30 cellular contexts compared by ENCODE assay signal in the genomic region with DNA sequence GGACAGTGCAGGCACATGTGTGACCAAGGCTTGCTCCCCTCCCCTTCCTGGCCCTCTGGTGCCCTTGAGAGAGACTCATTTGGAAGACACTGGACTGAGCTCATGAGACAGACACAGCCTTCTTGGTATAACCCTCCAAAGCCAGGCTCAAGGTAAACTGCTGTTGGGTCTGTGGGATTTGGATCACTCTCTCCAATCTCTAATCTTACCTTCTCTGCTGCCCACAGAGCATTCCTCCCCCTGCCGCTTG.
"Had no signal": no experiment of that assay in that cellular context is flagged by ENCODE, and none has a peak within 500 bp of the region (broad histone marks: within the 10 kb centered on the region; RNA-seq: fewer than 3 reads in every experiment).

No MANE protein-coding gene starts in this region.

- H3K27me3 ChIP-seq: neutrophil, ovary, right lobe of liver, sigmoid colon, stomach, thyroid gland, tibial nerve, upper lobe of right lung, uterus had no signal

- H3K9me3 ChIP-seq: neutrophil, ovary, psoas muscle, right lobe of liver, sigmoid colon, stomach, thoracic aorta, thyroid gland, tibial nerve, upper lobe of right lung, uterus had no signal

- H3K4me3 Mint-ChIP-seq: naive thymus-derived CD8-positive, alpha-beta T cell; natural killer cell treated with Interleukin-12 subunit alpha and Interleukin-12 subunit beta and Interleukin-15 and Interleukin-18, amount 100 ng/mL, for 72 hours; nephron progenitor cell; neural crest cell; stimulated activated effector memory CD8-positive, alpha-beta T cell treated with anti-CD3 and anti-CD28 coated beads, Interleukin-12 subunit alpha, Interleukin-12 subunit beta, amount 100 ng/mL, for 72 hours; stimulated activated naive B cell treated with anti-CD40 and anti-IgM and Interleukin-4, amounts not matched to agents 10 μg/mL and 1 μg/mL and 100 μg/mL, for 72 hours; stimulated activated naive CD8-positive, alpha-beta T cell treated with anti-CD3 and anti-CD28 coated beads, Interleukin-15, Interleukin-2, amounts not matched to agents 100 ng/mL and 50 ng/mL, for 24 hours had no signal

- DNase-seq: naive thymus-derived CD8-positive, alpha-beta T cell; nephron progenitor cell; nucleus accumbens; ovary; posterior cingulate gyrus; psoas muscle; right cardiac atrium; right lobe of liver; sigmoid colon; small intestine; stimulated activated CD4-positive, alpha-beta T cell treated with anti-CD3 and anti-CD28 coated beads, Interleukin-15, amount 100 ng/mL, for 24 hours; stimulated activated CD4-positive, alpha-beta T cell treated with anti-CD3 and anti-CD28 coated beads, Interleukin-2, amount 100 ng/mL, for 24 hours; stimulated activated CD4-positive, alpha-beta T cell treated with anti-CD3 and anti-CD28 coated beads, Interleukin-2, amount 100 ng/mL, for 48 hours; stimulated activated CD4-positive, alpha-beta T cell treated with anti-CD3 and anti-CD28 coated beads, Interleukin-4, amount 100 ng/mL, for 24 hours; stimulated activated naive B cell treated with anti-CD40 and anti-IgM and Interleukin-4, amounts not matched to agents 10 μg/mL and 1 μg/mL and 100 μg/mL, for 72 hours; stimulated activated naive CD4-positive, alpha-beta T cell treated with Interleukin-2 at 50 U/mL for 16 hours; stomach; thyroid gland; trophoblast cell; upper lobe of right lung; uterus had no signal

- H3K4me1 Mint-ChIP-seq: neural crest cell had no signal

- H3K36me3 ChIP-seq: neutrophil, ovary, right lobe of liver, sigmoid colon, stomach, thoracic aorta, thyroid gland, tibial nerve, upper lobe of right lung, uterus had no signal

- H3K4me3 ChIP-seq: ovary, psoas muscle, right lobe of liver, sigmoid colon, stomach, thoracic aorta, thyroid gland, tibial nerve, upper lobe of right lung, uterus had no signal

- H3K9me3 Mint-ChIP-seq: naive thymus-derived CD8-positive, alpha-beta T cell; natural killer cell treated with Interleukin-12 subunit alpha and Interleukin-12 subunit beta and Interleukin-15 and Interleukin-18, amount 100 ng/mL, for 72 hours; neural crest cell; stimulated activated effector memory CD8-positive, alpha-beta T cell treated with anti-CD3 and anti-CD28 coated beads, Interleukin-12 subunit alpha, Interleukin-12 subunit beta, amount 100 ng/mL, for 72 hours; stimulated activated naive B cell treated with anti-CD40 and anti-IgM and Interleukin-4, amounts not matched to agents 10 μg/mL and 1 μg/mL and 100 μg/mL, for 72 hours; stimulated activated naive CD8-positive, alpha-beta T cell treated with anti-CD3 and anti-CD28 coated beads, Interleukin-15, Interleukin-2, amounts not matched to agents 100 ng/mL and 50 ng/mL, for 24 hours had no signal

- H3K4me1 ChIP-seq: parathyroid adenoma, psoas muscle, right lobe of liver, sigmoid colon, stomach, thyroid gland, tibial nerve, upper lobe of right lung, uterus had no signal

- H3K27ac Mint-ChIP-seq: naive thymus-derived CD8-positive, alpha-beta T cell; natural killer cell treated with Interleukin-12 subunit alpha and Interleukin-12 subunit beta and Interleukin-15 and Interleukin-18, amount 100 ng/mL, for 72 hours; nephron progenitor cell; progenitor cell of endocrine pancreas; stimulated activated effector memory CD8-positive, alpha-beta T cell treated with anti-CD3 and anti-CD28 coated beads, Interleukin-12 subunit alpha, Interleukin-12 subunit beta, amount 100 ng/mL, for 72 hours; stimulated activated naive B cell treated with anti-CD40 and anti-IgM and Interleukin-4, amounts not matched to agents 10 μg/mL and 1 μg/mL and 100 μg/mL, for 72 hours; stimulated activated naive CD8-positive, alpha-beta T cell treated with anti-CD3 and anti-CD28 coated beads, Interleukin-15, Interleukin-2, amounts not matched to agents 100 ng/mL and 50 ng/mL, for 24 hours had no signal

- H3K36me3 Mint-ChIP-seq: naive thymus-derived CD8-positive, alpha-beta T cell; natural killer cell treated with Interleukin-12 subunit alpha and Interleukin-12 subunit beta and Interleukin-15 and Interleukin-18, amount 100 ng/mL, for 72 hours; stimulated activated effector memory CD8-positive, alpha-beta T cell treated with anti-CD3 and anti-CD28 coated beads, Interleukin-12 subunit alpha, Interleukin-12 subunit beta, amount 100 ng/mL, for 72 hours; stimulated activated naive B cell treated with anti-CD40 and anti-IgM and Interleukin-4, amounts not matched to agents 10 μg/mL and 1 μg/mL and 100 μg/mL, for 72 hours had no signal

- ATAC-seq: naive thymus-derived CD8-positive, alpha-beta T cell; natural killer cell treated with Interleukin-12 subunit alpha and Interleukin-12 subunit beta and Interleukin-15 and Interleukin-18, amount 100 ng/mL, for 72 hours; psoas muscle; stimulated activated effector memory CD8-positive, alpha-beta T cell treated with anti-CD3 and anti-CD28 coated beads, Interleukin-12 subunit alpha, Interleukin-12 subunit beta, amount 100 ng/mL, for 72 hours; stimulated activated naive B cell treated with anti-CD40 and anti-IgM and Interleukin-4, amounts not matched to agents 10 μg/mL and 1 μg/mL and 100 μg/mL, for 72 hours; upper lobe of right lung had no signal

- H3K27ac ChIP-seq: neutrophil, ovary, parathyroid adenoma, psoas muscle, right lobe of liver, sigmoid colon, stomach, thoracic aorta, thyroid gland, tibial nerve, upper lobe of right lung, uterus had no signal

- H3K27me3 Mint-ChIP-seq: naive thymus-derived CD8-positive, alpha-beta T cell; progenitor cell of endocrine pancreas; stimulated activated naive CD8-positive, alpha-beta T cell treated with anti-CD3 and anti-CD28 coated beads, Interleukin-15, Interleukin-2, amounts not matched to agents 100 ng/mL and 50 ng/mL, for 24 hours had no signal
